2 cellular contexts compared by ENCODE assay signal in genomic region chr2:181632733-181633401, GRCh38.
TF ChIP-seq lines count a peak whose summit lies in the region.

No MANE protein-coding gene starts in this region.

TF ChIP-seq in GM12878, 131 proteins besides CTCF, POLR2A, EP300 and RAD21 (continues in another document):
- TF ChIP-seq RFX5 (IDR thresholded peaks at IDR 0.05; ENCODE audit: low read depth, low read length), result no peak
- TF ChIP-seq REST (IDR thresholded peaks at IDR 0.05; ENCODE audit: low read depth, low read length), result no peak
- no peak for TF ChIP-seq POLR2AphosphoS2 (IDR thresholded peaks at IDR 0.05; ENCODE audit: low read depth, low read length)
- TF ChIP-seq ASH2L (IDR thresholded peaks at IDR 0.05; ENCODE audit: borderline replicate concordance, low read depth), result no peak
- TF ChIP-seq IKZF1 (conservative IDR thresholded peaks at IDR 0.05), result peak; percentile 65
- no peak for TF ChIP-seq E2F8 (IDR thresholded peaks at IDR 0.05; ENCODE audit: low read depth, partially characterized antibody)
- TF ChIP-seq SIN3A (IDR thresholded peaks at IDR 0.05; ENCODE audit: low read depth, low read length), result no peak
- TF ChIP-seq SIX5 (IDR thresholded peaks at IDR 0.05; ENCODE audit: low read depth, low read length, severe bottlenecking), result no peak
- no peak for TF ChIP-seq RAD51 (IDR thresholded peaks at IDR 0.05)
- TF ChIP-seq, protein P1, sequence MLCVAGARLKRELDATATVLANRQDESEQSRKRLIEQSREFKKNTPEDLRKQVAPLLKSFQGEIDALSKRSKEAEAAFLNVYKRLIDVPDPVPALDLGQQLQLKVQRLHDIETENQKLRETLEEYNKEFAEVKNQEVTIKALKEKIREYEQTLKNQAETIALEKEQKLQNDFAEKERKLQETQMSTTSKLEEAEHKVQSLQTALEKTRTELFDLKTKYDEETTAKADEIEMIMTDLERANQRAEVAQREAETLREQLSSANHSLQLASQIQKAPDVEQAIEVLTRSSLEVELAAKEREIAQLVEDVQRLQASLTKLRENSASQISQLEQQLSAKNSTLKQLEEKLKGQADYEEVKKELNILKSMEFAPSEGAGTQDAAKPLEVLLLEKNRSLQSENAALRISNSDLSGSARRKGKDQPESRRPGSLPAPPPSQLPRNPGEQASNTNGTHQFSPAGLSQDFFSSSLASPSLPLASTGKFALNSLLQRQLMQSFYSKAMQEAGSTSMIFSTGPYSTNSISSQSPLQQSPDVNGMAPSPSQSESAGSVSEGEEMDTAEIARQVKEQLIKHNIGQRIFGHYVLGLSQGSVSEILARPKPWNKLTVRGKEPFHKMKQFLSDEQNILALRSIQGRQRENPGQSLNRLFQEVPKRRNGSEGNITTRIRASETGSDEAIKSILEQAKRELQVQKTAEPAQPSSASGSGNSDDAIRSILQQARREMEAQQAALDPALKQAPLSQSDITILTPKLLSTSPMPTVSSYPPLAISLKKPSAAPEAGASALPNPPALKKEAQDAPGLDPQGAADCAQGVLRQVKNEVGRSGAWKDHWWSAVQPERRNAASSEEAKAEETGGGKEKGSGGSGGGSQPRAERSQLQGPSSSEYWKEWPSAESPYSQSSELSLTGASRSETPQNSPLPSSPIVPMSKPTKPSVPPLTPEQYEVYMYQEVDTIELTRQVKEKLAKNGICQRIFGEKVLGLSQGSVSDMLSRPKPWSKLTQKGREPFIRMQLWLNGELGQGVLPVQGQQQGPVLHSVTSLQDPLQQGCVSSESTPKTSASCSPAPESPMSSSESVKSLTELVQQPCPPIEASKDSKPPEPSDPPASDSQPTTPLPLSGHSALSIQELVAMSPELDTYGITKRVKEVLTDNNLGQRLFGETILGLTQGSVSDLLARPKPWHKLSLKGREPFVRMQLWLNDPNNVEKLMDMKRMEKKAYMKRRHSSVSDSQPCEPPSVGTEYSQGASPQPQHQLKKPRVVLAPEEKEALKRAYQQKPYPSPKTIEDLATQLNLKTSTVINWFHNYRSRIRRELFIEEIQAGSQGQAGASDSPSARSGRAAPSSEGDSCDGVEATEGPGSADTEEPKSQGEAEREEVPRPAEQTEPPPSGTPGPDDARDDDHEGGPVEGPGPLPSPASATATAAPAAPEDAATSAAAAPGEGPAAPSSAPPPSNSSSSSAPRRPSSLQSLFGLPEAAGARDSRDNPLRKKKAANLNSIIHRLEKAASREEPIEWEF (IDR thresholded peaks at IDR 0.05; ENCODE audit: insufficient replicate concordance, low read depth, low read length), result no peak
- no peak for TF ChIP-seq NFXL1 (IDR thresholded peaks at IDR 0.05; ENCODE audit: borderline replicate concordance)
- TF ChIP-seq CBX5 (IDR thresholded peaks at IDR 0.05; ENCODE audit: low read depth), result no peak
- no peak for TF ChIP-seq USF1 (IDR thresholded peaks at IDR 0.05; ENCODE audit: borderline replicate concordance, extremely low read length, insufficient read depth, low read depth, low read length)
- no peak for TF ChIP-seq BCL11A (IDR thresholded peaks at IDR 0.05; ENCODE audit: low read depth, low read length)
- no peak for TF ChIP-seq KLF5 (IDR thresholded peaks at IDR 0.05; ENCODE audit: partially characterized antibody)

TF ChIP-seq in WTC11, 78 proteins besides CTCF, POLR2A, EP300 and RAD21:
- TF ChIP-seq, protein P2, sequence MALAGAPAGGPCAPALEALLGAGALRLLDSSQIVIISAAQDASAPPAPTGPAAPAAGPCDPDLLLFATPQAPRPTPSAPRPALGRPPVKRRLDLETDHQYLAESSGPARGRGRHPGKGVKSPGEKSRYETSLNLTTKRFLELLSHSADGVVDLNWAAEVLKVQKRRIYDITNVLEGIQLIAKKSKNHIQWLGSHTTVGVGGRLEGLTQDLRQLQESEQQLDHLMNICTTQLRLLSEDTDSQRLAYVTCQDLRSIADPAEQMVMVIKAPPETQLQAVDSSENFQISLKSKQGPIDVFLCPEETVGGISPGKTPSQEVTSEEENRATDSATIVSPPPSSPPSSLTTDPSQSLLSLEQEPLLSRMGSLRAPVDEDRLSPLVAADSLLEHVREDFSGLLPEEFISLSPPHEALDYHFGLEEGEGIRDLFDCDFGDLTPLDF (CRISPR knock-in tag; IDR thresholded peaks at IDR 0.05), result no peak
- TF ChIP-seq MAX (CRISPR knock-in tag; IDR thresholded peaks at IDR 0.05), result no peak
- TF ChIP-seq CDX4 (CRISPR knock-in tag; IDR thresholded peaks at IDR 0.05; ENCODE audit: borderline replicate concordance), result no peak
- no peak for TF ChIP-seq KAT7 (CRISPR knock-in tag; IDR thresholded peaks at IDR 0.05; ENCODE audit: borderline replicate concordance)
